In genomic region chr5:39779836-39780235, GRCh38 we compare ENCODE assay signal across 1 cellular context.
TF ChIP-seq lines count a peak whose summit lies in the region.

No MANE protein-coding gene starts in this region.

TF ChIP-seq in endothelial cell of umbilical vein, 7 proteins besides CTCF, POLR2A, EP300 and RAD21:
- no peak for TF ChIP-seq EZH2 (IDR thresholded peaks at IDR 0.05; ENCODE audit: borderline replicate concordance, low read depth, low read length, severe bottlenecking)
- TF ChIP-seq GATA2 (IDR thresholded peaks at IDR 0.05; ENCODE audit: insufficient read depth, insufficient read length, low read depth, low read length): no peak
- TF ChIP-seq POLR2AphosphoS5 (IDR thresholded peaks at IDR 0.05; ENCODE audit: insufficient read depth, low read depth, low read length): no peak
- TF ChIP-seq MYC (IDR thresholded peaks at IDR 0.05; ENCODE audit: low read depth, low read length): no peak
- TF ChIP-seq MAX (IDR thresholded peaks at IDR 0.05; ENCODE audit: insufficient read depth, insufficient read length): no peak
- no peak for TF ChIP-seq FOS (IDR thresholded peaks at IDR 0.05; ENCODE audit: borderline replicate concordance, insufficient read depth, low read length)
- TF ChIP-seq JUN (IDR thresholded peaks at IDR 0.05; ENCODE audit: borderline replicate concordance, insufficient read depth, insufficient read length, low read depth): no peak
